8 cellular contexts compared by ENCODE assay signal in the genomic region with DNA sequence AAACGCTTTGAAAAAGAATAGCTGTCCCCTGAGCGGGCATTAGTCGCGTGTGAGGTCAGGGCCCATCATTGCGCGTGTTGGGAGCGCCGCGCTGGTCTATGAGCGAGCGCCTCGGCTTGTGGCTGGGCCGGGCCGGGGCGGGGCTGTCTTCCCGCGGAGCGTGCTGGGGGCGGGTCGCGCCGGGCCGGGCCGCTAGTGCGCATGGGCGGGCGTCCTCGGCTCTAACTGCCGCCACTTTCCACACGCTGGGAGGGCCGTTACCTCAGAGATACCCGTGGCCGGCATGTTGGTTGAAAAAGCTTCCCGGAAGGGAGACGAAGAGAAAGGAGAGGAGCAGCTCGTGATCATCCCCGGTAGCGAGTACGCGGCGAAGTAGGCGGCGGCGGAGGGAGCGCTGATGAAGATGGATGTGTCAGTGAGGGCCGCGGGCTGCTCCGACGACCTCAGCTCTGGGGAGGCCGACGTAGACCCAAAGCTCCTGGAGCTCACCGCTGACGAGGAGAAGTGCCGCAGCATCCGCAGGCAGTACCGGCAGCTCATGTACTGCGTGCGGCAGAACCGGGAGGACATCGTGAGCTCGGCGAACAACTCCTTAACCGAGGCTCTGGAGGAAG. TPM values are rescaled to one million over a fixed set of nuclear protein-coding genes. Genes with fewer than 3 reads are reported as not detected.
A peak's percentile ranks its signal among the peaks of the same experiment; 100 is the strongest.
DNase-seq lines count a peak whose midpoint lies in the region; ATAC-seq and TF ChIP-seq lines count a peak whose summit lies in the region.

Gene EID3 (plus strand): TSS at position 202 of the 614 bp plus-strand sequence. CDS start 196 bp downstream, at position 398.

- H3K27ac ChIP-seq in GM23248 (peak within 1 kb of the TSS; percentile 83), PC-3 (ENCODE audit: low read length) (peak within 1 kb of the TSS; percentile 27), subcutaneous abdominal adipose tissue (ENCODE audit: low read depth, low read length) (peak within 1 kb of the TSS; percentile 79)

- H3K9ac ChIP-seq in GM23248: peak within 1 kb of the TSS; percentile 79
- H3K9ac ChIP-seq in PC-3 (ENCODE audit: low read length): no peak within 1 kb of the TSS
- H3K9ac ChIP-seq in subcutaneous abdominal adipose tissue (ENCODE audit: low read length in 5 of 5): peak within 1 kb of the TSS; percentile 52 to 86 (median 71)

- no peaks in the 10 kb centered on the region for H3K9me3 Mint-ChIP-seq in activated naive CD4-positive, alpha-beta T cell treated with anti-CD3 and anti-CD28 coated beads, Interleukin-2, amount 50 U/mL, for 72 hours

- H2AFZ ChIP-seq in GM23248: peak within 1 kb of the TSS; percentile 25; the same call in 1 of the 2 replicates
- H2AFZ ChIP-seq in PC-3 (ENCODE audit: low read length): no peak within 1 kb of the TSS

- no peak for TF ChIP-seq CTCF in PC-3 (conservative IDR thresholded peaks at IDR 0.05; ENCODE audit: low read depth, low read length)

- H3K27me3 ChIP-seq in GM23248 (replicated peaks; ENCODE audit: insufficient read depth) (no peaks in the 10 kb centered on the region), PC-3 (ENCODE audit: low read length) (no peaks in the 10 kb centered on the region), subcutaneous abdominal adipose tissue (ENCODE audit: control insufficient read depth in 5 of 5, insufficient read depth in 4 of 5, low read length in 5 of 5) (no peaks in the 10 kb centered on the region)

- intact Hi-C loops in PC-3 (cut with micrococcal nuclease): loop anchor here (10.0 kb wide), 1 partner anchor 249 kb away; the partner anchor contains the start of gene GLT8D2

- H4K20me1 ChIP-seq in GM23248 (ENCODE audit: insufficient read depth) (peaks cover 44% of the 10 kb centered on the region), PC-3 (ENCODE audit: low read length) (peaks cover 89% of the 10 kb centered on the region)

- ATAC-seq in PC-3: no peak
- peak; percentile 98 for ATAC-seq in activated naive CD4-positive, alpha-beta T cell treated with anti-CD3 and anti-CD28 coated beads, Interleukin-2, amount 50 U/mL, for 72 hours

- H3K9me3 ChIP-seq in GM23248 (ENCODE audit: low read depth) (no peaks in the 10 kb centered on the region), PC-3 (ENCODE audit: low read length) (no peaks in the 10 kb centered on the region), subcutaneous abdominal adipose tissue (ENCODE audit: control insufficient read depth in 5 of 5, low read length in 5 of 5) (no peaks in the 10 kb centered on the region)

- H3K36me3 ChIP-seq in GM23248 (ENCODE audit: low read depth) (peaks cover 42% of the 10 kb centered on the region), PC-3 (ENCODE audit: low read depth, low read length) (peaks cover 78% of the 10 kb centered on the region), subcutaneous abdominal adipose tissue (ENCODE audit: control insufficient read depth in 5 of 5, insufficient read depth in 5 of 5, low read length in 5 of 5) (peaks cover 0 to 5% (median 2%) of the 10 kb centered on the region in 5 donors)

- H3K36me3 Mint-ChIP-seq in activated naive CD4-positive, alpha-beta T cell treated with anti-CD3 and anti-CD28 coated beads, Interleukin-2, amount 50 U/mL, for 72 hours: peaks cover 13 to 26% of the 10 kb centered on the region in 2 donors

- H3K4me3 ChIP-seq in GM23248: peak within 1 kb of the TSS; percentile 69
- H3K4me3 ChIP-seq in PC-3 (ENCODE audit: low read length): no peak within 1 kb of the TSS
- peak within 1 kb of the TSS; percentile 58 to 84 (median 80) for H3K4me3 ChIP-seq in subcutaneous abdominal adipose tissue (ENCODE audit: low read depth in 1 of 5, low read length in 5 of 5)

- POLR2A ChIA-PET in PC-3 (lab: Charles Lee; ENCODE audit: unreplicated experiment): no interaction called here

- H3K4me1 ChIP-seq in GM23248 (ENCODE audit: insufficient read depth): peaks cover 56% of the 10 kb centered on the region
- H3K4me1 ChIP-seq in PC-3 (ENCODE audit: insufficient read depth, low read length): peaks cover 28% of the 10 kb centered on the region
- peaks cover 0 to 58% (median 39%) of the 10 kb centered on the region in 5 donors for H3K4me1 ChIP-seq in subcutaneous abdominal adipose tissue (ENCODE audit: control insufficient read depth in 5 of 5, insufficient read depth in 5 of 5, low read length in 5 of 5)

- H3K27ac Mint-ChIP-seq in activated naive CD4-positive, alpha-beta T cell treated with anti-CD3 and anti-CD28 coated beads, Interleukin-2, amount 50 U/mL, for 72 hours: peak within 1 kb of the TSS; percentile 84 to 94

- CTCF ChIA-PET in PC-3 (lab: Charles Lee): no interaction called here

- WGBS in GM23248 (ENCODE audit: low coverage in 1 of 2, low lambda C conversion rate in 2 of 2, missing lambda C conversion rate in 2 of 2), 2 experiments: 1 to 5% methylated on average over 39 to 54 of the region's 63 CpGs

- in situ Hi-C loops in GM23248 (cut with MboI): no loop called here

- H3F3A ChIP-seq in GM23248 (ENCODE audit: insufficient read depth): peaks cover 85% of the 10 kb centered on the region
- peaks cover 27% of the 10 kb centered on the region for H3F3A ChIP-seq in PC-3 (ENCODE audit: low read length, unreplicated experiment)

- BruUV-seq in PC-3 (replicated peaks; lab: Mats Ljungman, UMichigan): no TSS peak

- no peaks in the 10 kb centered on the region for H3K9me2 ChIP-seq in GM23248 (ENCODE audit: insufficient read depth)
- no peaks in the 10 kb centered on the region for H3K9me2 ChIP-seq in PC-3 (replicated peaks; ENCODE audit: low read length)

- DNase-seq in DMS79 (lab: John Stamatoyannopoulos, UW): peak; percentile 73
- DNase-seq in GM23248: peak; percentile 97
- no peak for DNase-seq in PC-3
- DNase-seq in activated naive CD4-positive, alpha-beta T cell treated with anti-CD3 and anti-CD28 coated beads, Interleukin-2, amount 50 U/mL, for 72 hours (ENCODE audit: low spot score in 2 of 2): peak; percentile 87 to 92
- peak; percentile 89 for DNase-seq in glomerular visceral epithelial cell (ENCODE audit: extremely low spot score)
- DNase-seq in occipital lobe (lab: John Stamatoyannopoulos, UW): peak; percentile 75
- DNase-seq in NCI-H2081 treated with DMSO at 0.1 percent for 48 hours (lab: John Stamatoyannopoulos, UW): no peak

- H3K4me2 ChIP-seq in GM23248 (ENCODE audit: unreplicated experiment) (peak within 1 kb of the TSS; percentile 88), PC-3 (ENCODE audit: low read length) (no peak within 1 kb of the TSS)

- H3K79me2 ChIP-seq in GM23248 (ENCODE audit: insufficient read depth) (peaks cover 99% of the 10 kb centered on the region), PC-3 (ENCODE audit: low read length) (peaks cover 99% of the 10 kb centered on the region)

RNA-seq across cellular contexts. Expression of gene EID3, which starts in this region (rescaled TPM):
- 6.9 and 9.0 TPM in 2 replicates for total RNA-seq in GM23248 (2014; rRNA removed; shearing (Covaris generic))
- polyA plus RNA-seq in GM23248 (2016; fragmentation: Nextera tagmentation; extraction: Ambion mirVana): 5.3 and 5.7 TPM in 2 replicates
- total RNA-seq in PC-3 (2014; rRNA removed): 9.8 and 12.0 TPM in 2 replicates
- total RNA-seq in activated naive CD4-positive, alpha-beta T cell treated with anti-CD3 and anti-CD28 coated beads, Interleukin-2, amount 50 U/mL, for 72 hours: 1 to 10 TPM; 5.4 to 8.2 TPM
- 5.5 TPM for total RNA-seq in occipital lobe

Comparison
In these comparisons a context has a peak if more than half of its experiments do, and no peak if none do; other contexts are left out.
1. DNase-seq: peak in DMS79 (single experiment), GM23248 (single experiment), activated naive CD4-positive, alpha-beta T cell treated with anti-CD3 and anti-CD28 coated beads, Interleukin-2, amount 50 U/mL, for 72 hours (2 of 2), glomerular visceral epithelial cell (single experiment) and occipital lobe (single experiment); none in PC-3 (single experiment) and NCI-H2081 treated with DMSO at 0.1 percent for 48 hours (single experiment).
2. H3K27ac ChIP-seq: peak in every context shown above with its lines; median percentile 83 in GM23248; 79 in subcutaneous abdominal adipose tissue; 27 in PC-3.